7 cellular contexts compared by ENCODE assay signal in genomic region chr2:45281311-45281710, GRCh38.
"Had no signal": no experiment of that assay in that cellular context is flagged by ENCODE, and none has a peak within 500 bp of the region (broad histone marks: within the 10 kb centered on the region; RNA-seq: fewer than 3 reads in every experiment).

No MANE protein-coding gene starts in this region.

- H3K9me3 ChIP-seq: HAP-1 had no signal

- H3K9me3 Mint-ChIP-seq: HFFc6, IgD-negative memory B cell had no signal

- H3K4me3 ChIP-seq: HAP-1 had no signal

- H3K4me1 Mint-ChIP-seq: IgD-negative memory B cell had no signal

- H3K27ac ChIP-seq: HL-60 had no signal

- H3K4me1 ChIP-seq: HAP-1 had no signal

- H3K36me3 Mint-ChIP-seq: IgD-negative memory B cell had no signal

- DNase-seq: GOT3, HFFc6, KBM-7 had no signal

- H3K27ac Mint-ChIP-seq: HFFc6, IgD-negative memory B cell had no signal

- ATAC-seq: HCT116 had no signal

- H3K36me3 ChIP-seq: HAP-1 had no signal

- H3K4me3 Mint-ChIP-seq: HFFc6, IgD-negative memory B cell had no signal
